ENCODE assay signal across 13 cellular contexts in genomic region chr19:42052241-42052863, GRCh38. TPM values are rescaled to one million over a fixed set of nuclear protein-coding genes. Genes with fewer than 3 reads are reported as not detected.
A peak's percentile ranks its signal among the peaks of the same experiment; 100 is the strongest.
DNase-seq lines count a peak whose midpoint lies in the region; ATAC-seq, FAIRE-seq and TF ChIP-seq lines count a peak whose summit lies in the region.
"Had no signal": no experiment of that assay in that cellular context is flagged by ENCODE, and none has a peak within 500 bp of the region (broad histone marks: within the 10 kb centered on the region; RNA-seq: fewer than 3 reads in every experiment).

No MANE protein-coding gene starts in this region.

- no peak for FAIRE-seq in bronchial epithelial cell (lab: Jason Lieb, UNC)

- no peak for ATAC-seq in HG03025 (IDR thresholded peaks at IDR 0.05; ENCODE audit: low FRiP score, unreplicated experiment)
- ATAC-seq: upper lobe of right lung had no signal

- no peak for TF ChIP-seq CTCF in bronchial epithelial cell (IDR thresholded peaks at IDR 0.05; ENCODE audit: insufficient read depth, low read length, severe bottlenecking)

- peak; percentile 14 for DNase-seq in NCI-H2196 (lab: John Stamatoyannopoulos, UW; ENCODE audit: unreplicated experiment)
- no peak for DNase-seq in NCI-H2196 treated with DMSO at 0.1 percent for 48 hours (lab: John Stamatoyannopoulos, UW; ENCODE audit: unreplicated experiment)
- DNase-seq in NCI-H345 treated with DMSO at 0.1 percent for 48 hours (lab: John Stamatoyannopoulos, UW; ENCODE audit: unreplicated experiment), result peak; percentile 28
- peak; percentile 14 for DNase-seq in bronchial epithelial cell (ENCODE audit: low read depth)
- peak; percentile 28 for DNase-seq in retina
- DNase-seq in occipital lobe (lab: John Stamatoyannopoulos, UW), result no peak
- no peak for DNase-seq in NCI-H1048 (lab: John Stamatoyannopoulos, UW)
- DNase-seq: Kasumi-1, NCI-H526, upper lobe of right lung had no signal

- no peak overlapping the region for H3K4me3 ChIP-seq in bronchial epithelial cell (ENCODE audit: low read depth, low read length)
- H3K4me3 ChIP-seq: SK-N-MC, upper lobe of right lung had no signal

- H3K36me3 ChIP-seq in bronchial epithelial cell (ENCODE audit: control insufficient read depth, insufficient read depth, low read length), result no peaks in the 10 kb centered on the region
- H3K36me3 ChIP-seq: upper lobe of right lung had no signal

- no peaks in the 10 kb centered on the region for H3K27me3 ChIP-seq in bronchial epithelial cell (ENCODE audit: control insufficient read depth, insufficient read depth, low read length)
- H3K27me3 ChIP-seq: upper lobe of right lung had no signal

RNA-seq across cellular contexts. Expression of gene GRIK5, which starts 17.7 kb away (rescaled TPM):
- under 0.01 TPM in 2 replicates for total RNA-seq in bronchial epithelial cell
- 20.0 TPM for total RNA-seq in occipital lobe

RNA-seq across cellular contexts. Expression of gene ZNF574, which starts 23.6 kb away (rescaled TPM):
- 7.1 and 7.4 TPM in 2 replicates for total RNA-seq in bronchial epithelial cell
- 11.1 TPM for total RNA-seq in occipital lobe

RNA-seq across cellular contexts. Expression of gene ATP1A3, which starts 58.3 kb away (rescaled TPM):
- total RNA-seq in bronchial epithelial cell (0.13 TPM in 1 of 2 replicates, not detected in the other), occipital lobe (153 TPM)
- total RNA-seq: mesenteric fat pad, upper lobe of right lung had no signal

Comparison
In these comparisons a context has a peak if more than half of its experiments do, and no peak if none do; other contexts are left out.
1. DNase-seq: peak in NCI-H2196 (single experiment), NCI-H345 treated with DMSO at 0.1 percent for 48 hours (single experiment), bronchial epithelial cell (single experiment) and retina (single experiment); none in NCI-H2196 treated with DMSO at 0.1 percent for 48 hours (single experiment), occipital lobe (single experiment) and NCI-H1048 (single experiment).
2. RNA of gene GRIK5, which starts 17.7 kb away (total RNA-seq): 20.0 TPM in occipital lobe (single experiment); under 0.01 TPM in bronchial epithelial cell; every median in the first group is over 10 times any median in the second.
3. RNA of gene ATP1A3, which starts 58.3 kb away (total RNA-seq): 153 TPM in occipital lobe (single experiment); 0.13 TPM in bronchial epithelial cell; every median in the first group is over 100 times any median in the second.